8 cellular contexts compared by ENCODE assay signal in genomic region chr6:27795697-27796494, GRCh38.
A peak's percentile ranks its signal among the peaks of the same experiment; 100 is the strongest.
DNase-seq lines count a peak whose midpoint lies in the region; ATAC-seq, FAIRE-seq and TF ChIP-seq lines count a peak whose summit lies in the region.

No MANE protein-coding gene starts in this region.

- dilution Hi-C loops in endothelial cell of umbilical vein (cut with MboI; ENCODE audit: extremely low pct_ligation_motif_present, low sequenced_read_pairs) = no loop called here

- TF ChIP-seq CTCF in activated B cell treated with CpG ODN at 0.5 μM for 24 hours (IDR thresholded peaks at IDR 0.05) = no peak
- peak; percentile 60 to 69 for TF ChIP-seq CTCF in endothelial cell of umbilical vein (IDR thresholded peaks at IDR 0.05; ENCODE audit: extremely low read depth in 1 of 2, insufficient read depth in 1 of 2, low read depth in 1 of 2, low read length in 2 of 2)
- TF ChIP-seq CTCF in uterus (IDR thresholded peaks at IDR 0.05) = peak; percentile 70 to 81 (median 75)

- CTCF ChIA-PET in activated B cell treated with CpG ODN at 0.5 μM for 24 hours (lab: Charles Lee) = interaction anchor here (0.5 to 5.2 kb wide), 22 partner anchors 9 to 669 kb away, joined by 3 to 49 read pairs (median 6); a partner anchor contains a TSS
- CTCF ChIA-PET in endothelial cell of umbilical vein (lab: Charles Lee) = interaction anchor here (0.6 to 7.0 kb wide), 43 partner anchors 11 to 1803 kb away, joined by 3 to 132 read pairs (median 5); partner anchors contain the start of gene POM121L2

- no peak overlapping the region for H3K9ac ChIP-seq in endothelial cell of umbilical vein (replicated peaks; ENCODE audit: extremely low read depth, insufficient read depth, low read length)

- no peaks in the 10 kb centered on the region for H3K36me3 Mint-ChIP-seq in activated B cell treated with CpG ODN at 0.5 μM for 24 hours (ENCODE audit: low read depth)

- H3K4me2 ChIP-seq in endothelial cell of umbilical vein (ENCODE audit: insufficient read depth, low read length) = no peak overlapping the region

- POLR2A ChIA-PET in activated B cell treated with CpG ODN at 0.5 μM for 24 hours (lab: Charles Lee) (interaction anchor here (0.6 to 1.9 kb wide), 14 partner anchors 12 to 1766 kb away, joined by 3 to 11 read pairs (median 4); a partner anchor contains a TSS), endothelial cell of umbilical vein (lab: Charles Lee) (interaction anchor here (0.6 to 1.0 kb wide), 4 partner anchors 14 to 97 kb away, joined by 3 to 4 read pairs (median 3); a partner anchor contains a TSS)

- intact Hi-C loops in activated B cell treated with CpG ODN at 0.5 μM for 24 hours (cut with micrococcal nuclease) = loop anchor here (1.0 kb wide), 4 partner anchors 24 to 608 kb away; no protein-coding TSS in a partner anchor
- intact Hi-C loops in endothelial cell of umbilical vein (cut with micrococcal nuclease) = loop anchor here (1.0 kb wide), 4 partner anchors 11 to 619 kb away; a partner anchor contains a TSS
- intact Hi-C loops in uterus (cut with DNase I; ENCODE audit: low total_unique reads) = no loop called here

- H3K27ac Mint-ChIP-seq in activated B cell treated with CpG ODN at 0.5 μM for 24 hours = peak overlapping the region; percentile 50

- H3K36me3 ChIP-seq in endothelial cell of umbilical vein (ENCODE audit: control insufficient read depth in 2 of 2, extremely low read depth in 1 of 2, insufficient read depth in 2 of 2, low read length in 2 of 2) (no peaks in the 10 kb centered on the region), uterus (no peaks in the 10 kb centered on the region)

- H3K27ac ChIP-seq in endothelial cell of umbilical vein (ENCODE audit: insufficient read depth, low read depth, low read length) (no peak overlapping the region), uterus (no peak overlapping the region)

- no peaks in the 10 kb centered on the region for H3K9me3 Mint-ChIP-seq in activated B cell treated with CpG ODN at 0.5 μM for 24 hours

- H3K27me3 ChIP-seq in endothelial cell of umbilical vein (ENCODE audit: control insufficient read depth in 2 of 2, insufficient read depth in 2 of 2, low read length in 2 of 2) (no peaks in the 10 kb centered on the region), uterus (no peaks in the 10 kb centered on the region)

- no peak overlapping the region for H3K4me3 Mint-ChIP-seq in activated B cell treated with CpG ODN at 0.5 μM for 24 hours

- peaks cover 21% of the 10 kb centered on the region for H3K4me1 Mint-ChIP-seq in activated B cell treated with CpG ODN at 0.5 μM for 24 hours

- no peak for TF ChIP-seq POLR2A in endothelial cell of umbilical vein (IDR thresholded peaks at IDR 0.05; ENCODE audit: low read depth, low read length)
- no peak for TF ChIP-seq POLR2A in uterus (IDR thresholded peaks at IDR 0.05)

- no peaks in the 10 kb centered on the region for H4K20me1 ChIP-seq in endothelial cell of umbilical vein (replicated peaks; ENCODE audit: control insufficient read depth, extremely low read depth, insufficient read depth, low read length)

- H3K9me3 ChIP-seq in endothelial cell of umbilical vein (replicated peaks; ENCODE audit: control insufficient read depth, insufficient read depth, low read length) = no peaks in the 10 kb centered on the region
- no peaks in the 10 kb centered on the region for H3K9me3 ChIP-seq in uterus

- peak; percentile 54 for ATAC-seq in GM18511 (IDR thresholded peaks at IDR 0.05; ENCODE audit: unreplicated experiment)
- peak; percentile 61 for ATAC-seq in HG03432 (IDR thresholded peaks at IDR 0.05; ENCODE audit: unreplicated experiment)
- ATAC-seq in activated B cell treated with CpG ODN at 0.5 μM for 24 hours (ENCODE audit: low read depth) = peak; percentile 60

- no peak overlapping the region for H3K4me3 ChIP-seq in endothelial cell of umbilical vein (replicated peaks in 1 of 3; ENCODE audit: insufficient read depth in 1 of 3, low read depth in 1 of 3, low read length in 3 of 3)
- H3K4me3 ChIP-seq in uterus = no peak overlapping the region

- BruUV-seq in endothelial cell of umbilical vein (replicated peaks; lab: Mats Ljungman, UMichigan) = no TSS peak

- H3K4me1 ChIP-seq in endothelial cell of umbilical vein (ENCODE audit: control insufficient read depth, extremely low read depth, insufficient read depth, low read length) = peaks cover 7% of the 10 kb centered on the region
- no peaks in the 10 kb centered on the region for H3K4me1 ChIP-seq in uterus

- no peaks in the 10 kb centered on the region for H3K79me2 ChIP-seq in endothelial cell of umbilical vein (ENCODE audit: control insufficient read depth, insufficient read depth, low read length)

- no peaks in the 10 kb centered on the region for H3K9me1 ChIP-seq in endothelial cell of umbilical vein (replicated peaks; ENCODE audit: control insufficient read depth, extremely low read depth, insufficient read depth, low read length)

- no peak overlapping the region for H2AFZ ChIP-seq in endothelial cell of umbilical vein (ENCODE audit: low read depth, low read length)

- peaks cover 6% of the 10 kb centered on the region for H3K27me3 Mint-ChIP-seq in activated B cell treated with CpG ODN at 0.5 μM for 24 hours

- DNase-seq in AG20443 (ENCODE audit: low spot score) (peak; percentile 74), NCI-H345 treated with DMSO at 0.1 percent for 48 hours (lab: John Stamatoyannopoulos, UW; ENCODE audit: unreplicated experiment) (peak; percentile 79), activated B cell treated with CpG ODN at 0.5 μM for 24 hours (no peak), endothelial cell of umbilical vein (ENCODE audit: low read depth, low spot score) (peak; percentile 95), myocyte (ENCODE audit: low read depth) (peak; percentile 93), uterus (peak; percentile 35 to 74)

- FAIRE-seq in endothelial cell of umbilical vein (lab: Jason Lieb, UNC) = peak; percentile 60

TF ChIP-seq in endothelial cell of umbilical vein, 7 proteins besides CTCF, POLR2A, EP300 and RAD21:
- no peak for TF ChIP-seq MYC (IDR thresholded peaks at IDR 0.05; ENCODE audit: low read depth, low read length)
- TF ChIP-seq MAX (IDR thresholded peaks at IDR 0.05; ENCODE audit: insufficient read depth, insufficient read length) = no peak
- no peak for TF ChIP-seq EZH2 (IDR thresholded peaks at IDR 0.05; ENCODE audit: borderline replicate concordance, low read depth, low read length, severe bottlenecking)
- peak; percentile 20 for TF ChIP-seq JUN (IDR thresholded peaks at IDR 0.05; ENCODE audit: borderline replicate concordance, insufficient read depth, insufficient read length, low read depth)
- peak; percentile 46 for TF ChIP-seq FOS (IDR thresholded peaks at IDR 0.05; ENCODE audit: borderline replicate concordance, insufficient read depth, low read length)
- TF ChIP-seq POLR2AphosphoS5 (IDR thresholded peaks at IDR 0.05; ENCODE audit: insufficient read depth, low read depth, low read length) = no peak
